Comparison of ENCODE assay signal across 1 cellular context in genomic region chr17:28405632-28406477, GRCh38.
TF ChIP-seq lines count a peak whose summit lies in the region.

Gene SLC46A1, minus strand, starts transcription at chr17:28406212. Its CDS starts 98 bp downstream, at chr17:28406114.

TF ChIP-seq in K562, 482 proteins besides CTCF, POLR2A, EP300 and RAD21 (continued from another document and continues in another):
- TF ChIP-seq ETS1 (conservative IDR thresholded peaks at IDR 0.05; ENCODE audit: control insufficient read depth, low read depth, low read length) (no peak), ZFP91 (CRISPR knock-in tag; IDR thresholded peaks at IDR 0.05) (no peak), RCOR1 (IDR thresholded peaks at IDR 0.05; ENCODE audit: borderline replicate concordance in 1 of 2, low read depth in 2 of 2, low read length in 2 of 2) (no peak), ZNF780A (CRISPR knock-in tag; IDR thresholded peaks at IDR 0.05) (no peak), SNAPC5 (CRISPR knock-in tag; IDR thresholded peaks at IDR 0.05) (no peak), SRSF1 (IDR thresholded peaks at IDR 0.05; ENCODE audit: low read depth, low read length) (no peak), ZNF449 (CRISPR knock-in tag; IDR thresholded peaks at IDR 0.05) (no peak), KDM4B (IDR thresholded peaks at IDR 0.05; ENCODE audit: borderline replicate concordance in 2 of 2, low read depth in 1 of 2) (no peak), ZBTB11 (CRISPR knock-in tag; IDR thresholded peaks at IDR 0.05) (peak in 2 of 3 experiments; percentile 76 to 86; a peak in 3 of 6 replicates), ZBTB49 (CRISPR knock-in tag; IDR thresholded peaks at IDR 0.05; ENCODE audit: borderline replicate concordance) (no peak), EHMT2 (IDR thresholded peaks at IDR 0.05) (no peak), ZNF584 (CRISPR knock-in tag; IDR thresholded peaks at IDR 0.05; ENCODE audit: low read depth) (no peak), MAX (CRISPR knock-in tag; IDR thresholded peaks at IDR 0.05) (no peak; the same call in 1 of the 2 replicates), L3MBTL2 (IDR thresholded peaks at IDR 0.05) (peak; percentile 82), PTRF (tag; IDR thresholded peaks at IDR 0.05) (no peak), GATAD2B (IDR thresholded peaks at IDR 0.05; ENCODE audit: borderline replicate concordance) (peak; percentile 55; the same call in 1 of the 2 replicates), SMARCA5 (IDR thresholded peaks at IDR 0.05) (no peak), ID3 (CRISPR knock-in tag; IDR thresholded peaks at IDR 0.05) (no peak), ID3 (tag; IDR thresholded peaks at IDR 0.05) (peak; percentile 17; the same call in 1 of the 2 replicates), TOE1 (IDR thresholded peaks at IDR 0.05; ENCODE audit: borderline replicate concordance) (no peak), TOE1 (CRISPR knock-in tag; IDR thresholded peaks at IDR 0.05; ENCODE audit: borderline replicate concordance, low read depth) (no peak), ZNF24 (IDR thresholded peaks at IDR 0.05) (no peak), MYC (IDR thresholded peaks at IDR 0.05; ENCODE audit: low read depth, low read length) (peak; percentile 80), MYC (CRISPR knock-in tag; IDR thresholded peaks at IDR 0.05; ENCODE audit: borderline replicate concordance, low read depth) (no peak), CHAMP1 (IDR thresholded peaks at IDR 0.05) (no peak), THRA (IDR thresholded peaks at IDR 0.05) (no peak), SMAD1 (IDR thresholded peaks at IDR 0.05; ENCODE audit: low read depth, low read length, partially characterized antibody) (no peak), PCBP1 (IDR thresholded peaks at IDR 0.05; ENCODE audit: low read depth, low read length, poor library complexity, severe bottlenecking) (peak; percentile 32), ZC3H11A (IDR thresholded peaks at IDR 0.05; ENCODE audit: low read depth, low read length) (no peak), TAF15 (IDR thresholded peaks at IDR 0.05; ENCODE audit: low read depth, low read length) (no peak), ZNF324 (CRISPR knock-in tag; IDR thresholded peaks at IDR 0.05) (no peak), ZNF282 (CRISPR knock-in tag; IDR thresholded peaks at IDR 0.05) (no peak), ZNF707 (CRISPR knock-in tag; conservative IDR thresholded peaks at IDR 0.05) (no peak), ZNF354B (CRISPR knock-in tag; IDR thresholded peaks at IDR 0.05) (no peak), KLF13 (tag; IDR thresholded peaks at IDR 0.05; ENCODE audit: borderline replicate concordance, low read depth) (no peak), JUNB (CRISPR knock-in tag; conservative IDR thresholded peaks at IDR 0.05) (no peak), CCAR2 (IDR thresholded peaks at IDR 0.05; ENCODE audit: low read depth, low read length) (no peak), KDM5B (IDR thresholded peaks at IDR 0.05; ENCODE audit: insufficient replicate concordance, low read depth, low read length) (no peak), SRSF7 (optimal IDR thresholded peaks at IDR 0.05; ENCODE audit: low read depth, low read length) (no peak), ETS2 (tag; IDR thresholded peaks at IDR 0.05; ENCODE audit: borderline replicate concordance, poor library complexity, severe bottlenecking) (no peak), ZSCAN32 (CRISPR knock-in tag; IDR thresholded peaks at IDR 0.05) (no peak)
